In genomic region chr14:58875613-58876012, GRCh38 we compare ENCODE assay signal across 9 cellular contexts.
"Had no signal": no experiment of that assay in that cellular context is flagged by ENCODE, and none has a peak within 500 bp of the region (broad histone marks: within the 10 kb centered on the region; RNA-seq: fewer than 3 reads in every experiment).

No MANE protein-coding gene starts in this region.

- H3K4me3 Mint-ChIP-seq: HFFc6 had no signal

- H3K9ac ChIP-seq: GM23248 had no signal

- H3K9me3 Mint-ChIP-seq: HFFc6 had no signal

- H3K27ac ChIP-seq: GM23248 had no signal

- H2AFZ ChIP-seq: GM23248 had no signal

- H3K36me3 ChIP-seq: HAP-1 had no signal

- ATAC-seq: HCT116, HepG2, K562 had no signal

- H3K9me3 ChIP-seq: HAP-1 had no signal

- H3K27ac Mint-ChIP-seq: HFFc6 had no signal

- H3K4me3 ChIP-seq: GM23248, HAP-1, K562 had no signal

- H3K4me1 ChIP-seq: HAP-1 had no signal

- DNase-seq: GM23248, H7, HFFc6, KG1 had no signal

- FAIRE-seq: H1, HepG2, K562 had no signal
